8 cellular contexts compared by ENCODE assay signal in genomic region chr6:28980797-28981390, GRCh38. TPM values are rescaled to one million over a fixed set of nuclear protein-coding genes. Genes with fewer than 3 reads are reported as not detected.
DNase-seq lines count a peak whose midpoint lies in the region; ATAC-seq and TF ChIP-seq lines count a peak whose summit lies in the region.

No MANE protein-coding gene starts in this region.

- peaks cover 4% of the 10 kb centered on the region for H3K36me3 Mint-ChIP-seq in activated CD4-positive, alpha-beta memory T cell treated with anti-CD3 and anti-CD28 coated beads, Interleukin-2, amount 10 ng/mL, durations not matched to agents 7 days and 5 days (ENCODE audit: low read depth)

- H3K9me3 Mint-ChIP-seq in activated CD4-positive, alpha-beta memory T cell treated with anti-CD3 and anti-CD28 coated beads, Interleukin-2, amount 10 ng/mL, durations not matched to agents 7 days and 5 days = no peaks in the 10 kb centered on the region

- peak; percentile 55 for ATAC-seq in HG03280 (IDR thresholded peaks at IDR 0.05; ENCODE audit: unreplicated experiment)

- H3K9me3 ChIP-seq in suprapubic skin = no peaks in the 10 kb centered on the region

- no peak for TF ChIP-seq POLR2A in suprapubic skin (IDR thresholded peaks at IDR 0.05)

- peaks cover 38% of the 10 kb centered on the region for H3K27me3 Mint-ChIP-seq in activated CD4-positive, alpha-beta memory T cell treated with anti-CD3 and anti-CD28 coated beads, Interleukin-2, amount 10 ng/mL, durations not matched to agents 7 days and 5 days

- H3K4me1 Mint-ChIP-seq in activated CD4-positive, alpha-beta memory T cell treated with anti-CD3 and anti-CD28 coated beads, Interleukin-2, amount 10 ng/mL, durations not matched to agents 7 days and 5 days = peaks cover 50% of the 10 kb centered on the region

- H3K27me3 ChIP-seq in suprapubic skin = peaks cover 4% of the 10 kb centered on the region

- POLR2A ChIA-PET in activated CD4-positive, alpha-beta memory T cell treated with anti-CD3 and anti-CD28 coated beads, Interleukin-2, amount 10 ng/mL, durations not matched to agents 7 days and 5 days (lab: Charles Lee) = interaction anchor here (1.6 to 2.9 kb wide), 2 partner anchors 58 to 97 kb away, joined by 9 to 10 read pairs; no protein-coding TSS in a partner anchor

- TF ChIP-seq EP300 in suprapubic skin (IDR thresholded peaks at IDR 0.05) = no peak

- no peaks in the 10 kb centered on the region for H3K36me3 ChIP-seq in suprapubic skin

- WGBS in suprapubic skin = 6% methylated on average over 16 of the region's 16 CpGs

- peaks cover 26% of the 10 kb centered on the region for H3K4me1 ChIP-seq in suprapubic skin

- H3K27ac Mint-ChIP-seq in activated CD4-positive, alpha-beta memory T cell treated with anti-CD3 and anti-CD28 coated beads, Interleukin-2, amount 10 ng/mL, durations not matched to agents 7 days and 5 days = peak overlapping the region; percentile 77

- DNase-seq in stimulated activated CD4-positive, alpha-beta T cell treated with anti-CD3 and anti-CD28 coated beads, Interleukin-12 subunit alpha, Interleukin-12 subunit beta, amount 100 ng/mL, for 4 hours = peak; percentile 32
- no peak for DNase-seq in stimulated activated CD4-positive, alpha-beta T cell treated with anti-CD3 and anti-CD28 coated beads, Interleukin-2, amount 100 ng/mL, for 48 hours
- DNase-seq in NCI-H774 (lab: John Stamatoyannopoulos, UW) = peak; percentile 22
- peak; percentile 50 for DNase-seq in activated CD4-positive, alpha-beta memory T cell treated with anti-CD3 and anti-CD28 coated beads, Interleukin-2, amount 10 ng/mL, durations not matched to agents 7 days and 5 days
- DNase-seq in epithelial cell of prostate (ENCODE audit: low read depth, low spot score) = no peak
- peak; percentile 49 for DNase-seq in mucosa of gallbladder (ENCODE audit: low spot score)
- no peak for DNase-seq in suprapubic skin (ENCODE audit: low spot score in 2 of 2)

- H3K4me3 ChIP-seq in suprapubic skin = peak overlapping the region; percentile 65

- H3K4me3 Mint-ChIP-seq in activated CD4-positive, alpha-beta memory T cell treated with anti-CD3 and anti-CD28 coated beads, Interleukin-2, amount 10 ng/mL, durations not matched to agents 7 days and 5 days = peak overlapping the region; percentile 86

- TF ChIP-seq CTCF in suprapubic skin (IDR thresholded peaks at IDR 0.05) = peak in 1 of 2 donors; percentile 17

- CTCF ChIA-PET in activated CD4-positive, alpha-beta memory T cell treated with anti-CD3 and anti-CD28 coated beads, Interleukin-2, amount 10 ng/mL, durations not matched to agents 7 days and 5 days (lab: Charles Lee) = interaction anchor here (0.6 to 6.6 kb wide), 9 partner anchors 16 to 1087 kb away, joined by 3 to 46 read pairs (median 4); no protein-coding TSS in a partner anchor

- peak overlapping the region; percentile 36 for H3K27ac ChIP-seq in epithelial cell of prostate
- peak overlapping the region; percentile 48 for H3K27ac ChIP-seq in suprapubic skin

RNA-seq across cellular contexts. Expression of gene ZNF311, which starts 24.2 kb away (rescaled TPM):
- under 1 TPM; 0.53 to 0.65 TPM for total RNA-seq in activated CD4-positive, alpha-beta memory T cell treated with anti-CD3 and anti-CD28 coated beads, Interleukin-2, amount 10 ng/mL, durations not matched to agents 7 days and 5 days
- total RNA-seq in mucosa of gallbladder = 2.8 TPM
- 1 to 10 TPM in 1 of 4 donors, under 1 TPM in 3; 0.15 to 1.9 (median 0.57) TPM for total RNA-seq in suprapubic skin

RNA-seq across cellular contexts. Expression of gene TRIM27, which starts 57.1 kb away (rescaled TPM):
- 10 to 100 TPM; 56.8 to 58.0 TPM for total RNA-seq in activated CD4-positive, alpha-beta memory T cell treated with anti-CD3 and anti-CD28 coated beads, Interleukin-2, amount 10 ng/mL, durations not matched to agents 7 days and 5 days
- total RNA-seq in mucosa of gallbladder = 42.4 TPM
- total RNA-seq in suprapubic skin = 10 to 100 TPM; 30.0 to 48.0 (median 40.2) TPM

Comparison
In these comparisons a context has a peak if more than half of its experiments do, and no peak if none do; other contexts are left out.
1. DNase-seq: peak in stimulated activated CD4-positive, alpha-beta T cell treated with anti-CD3 and anti-CD28 coated beads, Interleukin-12 subunit alpha, Interleukin-12 subunit beta, amount 100 ng/mL, for 4 hours (single experiment), NCI-H774 (single experiment), activated CD4-positive, alpha-beta memory T cell treated with anti-CD3 and anti-CD28 coated beads, Interleukin-2, amount 10 ng/mL, durations not matched to agents 7 days and 5 days (single experiment) and mucosa of gallbladder (single experiment); none in stimulated activated CD4-positive, alpha-beta T cell treated with anti-CD3 and anti-CD28 coated beads, Interleukin-2, amount 100 ng/mL, for 48 hours (0 of 2), epithelial cell of prostate (single experiment) and suprapubic skin (0 of 2).